In genomic region chrX:85815203-85815751, GRCh38 we compare ENCODE assay signal across 30 cellular contexts.
"Had no signal": no experiment of that assay in that cellular context is flagged by ENCODE, and none has a peak within 500 bp of the region (broad histone marks: within the 10 kb centered on the region; RNA-seq: fewer than 3 reads in every experiment).

No MANE protein-coding gene starts in this region.

- DNase-seq: Karpas-422, NCI-H1048, NCI-H1092 treated with DMSO at 0.1 percent for 48 hours, NCI-H1105 treated with DMSO at 0.1 percent for 48 hours, NCI-H1417, NCI-H1436, NCI-H146, NCI-H1694, NCI-H187, NCI-H1930, NCI-H2029 treated with DMSO at 0.1 percent for 48 hours, NCI-H2081 treated with DMSO at 0.1 percent for 48 hours, NCI-H2107, NCI-H2171, NCI-H226, NCI-H446 treated with DMSO at 0.1 percent for 48 hours, NCI-H510A, NCI-H524, NCI-H526, NCI-H69, NCI-H748 treated with DMSO at 0.1 percent for 48 hours, PC-3, Peyer's patch, Right ventricle myocardium superior, RPMI8226, SHP77 treated with DMSO at 0.1 percent for 48 hours, SK-N-SH, SW 1271, T-helper 1 cell had no signal

- H3K27me3 ChIP-seq: Peyer's patch, SJSA1 had no signal

- H3K4me3 ChIP-seq: Peyer's patch, SJSA1 had no signal

- ATAC-seq: PC-3 had no signal

- H3K4me2 ChIP-seq: SK-N-SH had no signal

- H3K9me2 ChIP-seq: SK-N-SH had no signal

- H3K9ac ChIP-seq: SK-N-SH had no signal

- H3K36me3 ChIP-seq: Peyer's patch, SJSA1 had no signal

- H3K27ac ChIP-seq: Peyer's patch, SJSA1 had no signal

- H3K9me3 ChIP-seq: SJSA1, SK-N-SH had no signal

- H3K4me1 ChIP-seq: Peyer's patch, SJSA1 had no signal
